In genomic region chr3:131393868-131394267, GRCh38 we compare ENCODE assay signal across 20 cellular contexts.
"Had no signal": no experiment of that assay in that cellular context is flagged by ENCODE, and none has a peak within 500 bp of the region (broad histone marks: within the 10 kb centered on the region; RNA-seq: fewer than 3 reads in every experiment).

No MANE protein-coding gene starts in this region.

- H3K4me3 ChIP-seq: lower lobe of right lung, mucosa of descending colon, thyroid gland, upper lobe of right lung had no signal

- DNase-seq: activated CD4-positive, alpha-beta memory T cell treated with anti-CD3 and anti-CD28 coated beads, Interleukin-2, amount 10 ng/mL, durations not matched to agents 7 days and 5 days; activated CD4-positive, alpha-beta T cell treated with anti-CD3 and anti-CD28 coated beads, Interleukin-2, amount 10 ng/mL, durations not matched to agents 24 days and 14 days; activated effector memory CD4-positive, alpha-beta T cell treated with Interleukin-2 at 50 U/mL for 16 hours; activated naive CD4-positive, alpha-beta T cell treated with anti-CD3 and anti-CD28 coated beads for 36 hours; activated naive CD8-positive, alpha-beta T cell treated with anti-CD3 and anti-CD28 coated beads, Interleukin-2, amount 10 ng/mL, durations not matched to agents 7 days and 5 days; activated T-cell treated with anti-CD3 and anti-CD28 coated beads, Interleukin-2, amount 50 U/mL, for 72 hours; effector CD4-positive, alpha-beta T cell; erythroblast; left colon; lower lobe of right lung; mesendoderm; mucosa of descending colon; naive thymus-derived CD4-positive, alpha-beta T cell; occipital lobe; posterior cingulate gyrus; stimulated activated CD4-positive, alpha-beta T cell treated with anti-CD3 and anti-CD28 coated beads, Interleukin-4, amount 100 ng/mL, for 24 hours; stimulated activated naive CD8-positive, alpha-beta T cell treated with anti-CD3 and anti-CD28 coated beads, Interleukin-15, Interleukin-2, amounts not matched to agents 100 U/mL and 50 U/mL, for 24 hours; substantia nigra; thyroid gland; upper lobe of right lung had no signal

- H3K9me3 ChIP-seq: lower lobe of right lung, mucosa of descending colon, thyroid gland, upper lobe of right lung had no signal

- H3K27me3 ChIP-seq: thyroid gland, upper lobe of right lung had no signal

- ATAC-seq: activated T-cell treated with anti-CD3 and anti-CD28 coated beads, Interleukin-2, amount 50 U/mL, for 72 hours; left colon; lower lobe of right lung; mucosa of descending colon; naive thymus-derived CD4-positive, alpha-beta T cell; stimulated activated naive CD8-positive, alpha-beta T cell treated with anti-CD3 and anti-CD28 coated beads, Interleukin-15, Interleukin-2, amounts not matched to agents 100 U/mL and 50 U/mL, for 24 hours; upper lobe of right lung had no signal

- H3K4me1 ChIP-seq: lower lobe of right lung, thyroid gland, upper lobe of right lung had no signal

- H3K36me3 ChIP-seq: lower lobe of right lung, thyroid gland, upper lobe of right lung had no signal

- H3K27ac ChIP-seq: lower lobe of right lung, thyroid gland, upper lobe of right lung had no signal
